20 cellular contexts compared by ENCODE assay signal in genomic region chr12:75578546-75578945, GRCh38.
"Had no signal": no experiment of that assay in that cellular context is flagged by ENCODE, and none has a peak within 500 bp of the region (broad histone marks: within the 10 kb centered on the region; RNA-seq: fewer than 3 reads in every experiment).

No MANE protein-coding gene starts in this region.

- H3K4me1 ChIP-seq: colonic mucosa, esophagus muscularis mucosa, parathyroid adenoma had no signal

- H3K9ac ChIP-seq: parathyroid adenoma had no signal

- H2AFZ ChIP-seq: parathyroid adenoma had no signal

- H3K27ac ChIP-seq: colonic mucosa, esophagus muscularis mucosa, neutrophil, parathyroid adenoma had no signal

- ATAC-seq: activated CD8-positive, alpha-beta T cell treated with anti-CD3 and anti-CD28 coated beads, Interleukin-2, amount 10 ng/mL, durations not matched to agents 7 days and 5 days; activated T-cell treated with anti-CD3 and anti-CD28 coated beads, Interleukin-2, amount 50 U/mL, for 72 hours; left ventricle myocardium superior; natural killer cell; stimulated activated memory B cell treated with anti-CD40 and anti-IgM and Interleukin-4, amounts not matched to agents 10 μg/mL and 1 μg/mL and 100 μg/mL, for 72 hours; WTC11 had no signal

- H3K27me3 Mint-ChIP-seq: stimulated activated memory B cell treated with anti-CD40 and anti-IgM and Interleukin-4, amounts not matched to agents 10 μg/mL and 1 μg/mL and 100 μg/mL, for 72 hours had no signal

- H3K36me3 Mint-ChIP-seq: activated naive CD8-positive, alpha-beta T cell treated with anti-CD3 and anti-CD28 coated beads for 36 hours; brain; natural killer cell; stimulated activated memory B cell treated with anti-CD40 and anti-IgM and Interleukin-4, amounts not matched to agents 10 μg/mL and 1 μg/mL and 100 μg/mL, for 72 hours; WTC11 had no signal

- H3K4me3 ChIP-seq: colonic mucosa, esophagus muscularis mucosa had no signal

- H3K4me1 Mint-ChIP-seq: activated CD4-positive, alpha-beta T cell treated with anti-CD3 and anti-CD28 coated beads, Interleukin-2, amount 10 ng/mL, durations not matched to agents 24 days and 14 days; natural killer cell; stimulated activated memory B cell treated with anti-CD40 and anti-IgM and Interleukin-4, amounts not matched to agents 10 μg/mL and 1 μg/mL and 100 μg/mL, for 72 hours; WTC11 had no signal

- H3K9me3 ChIP-seq: colonic mucosa, esophagus muscularis mucosa, neutrophil had no signal

- H3K36me3 ChIP-seq: colonic mucosa, esophagus muscularis mucosa, neutrophil had no signal

- H3K79me2 ChIP-seq: parathyroid adenoma had no signal

- DNase-seq: activated CD4-positive, alpha-beta T cell treated with anti-CD3 and anti-CD28 coated beads, Interleukin-2, amount 10 ng/mL, durations not matched to agents 24 days and 14 days; activated CD8-positive, alpha-beta memory T cell treated with anti-CD3 and anti-CD28 coated beads, Interleukin-2, amount 50 U/mL, for 4 hours; activated CD8-positive, alpha-beta T cell treated with anti-CD3 and anti-CD28 coated beads, Interleukin-2, amount 10 ng/mL, durations not matched to agents 7 days and 5 days; activated gamma-delta T cell; activated naive CD8-positive, alpha-beta T cell treated with anti-CD3 and anti-CD28 coated beads for 36 hours; activated T-cell treated with anti-CD3 and anti-CD28 coated beads, Interleukin-2, amount 50 U/mL, for 72 hours; central memory CD4-positive, alpha-beta T cell; colonic mucosa; hypothalamus; kidney; left ventricle myocardium superior; mesendoderm; natural killer cell; stimulated activated CD4-positive, alpha-beta T cell treated with anti-CD3 and anti-CD28 coated beads, Interleukin-2, amount 100 ng/mL, for 48 hours had no signal

- H3K27ac Mint-ChIP-seq: activated CD4-positive, alpha-beta T cell treated with anti-CD3 and anti-CD28 coated beads, Interleukin-2, amount 10 ng/mL, durations not matched to agents 24 days and 14 days; activated CD8-positive, alpha-beta T cell treated with anti-CD3 and anti-CD28 coated beads, Interleukin-2, amount 10 ng/mL, durations not matched to agents 7 days and 5 days; activated naive CD8-positive, alpha-beta T cell treated with anti-CD3 and anti-CD28 coated beads for 36 hours; activated T-cell treated with anti-CD3 and anti-CD28 coated beads, Interleukin-2, amount 50 U/mL, for 72 hours; natural killer cell; stimulated activated memory B cell treated with anti-CD40 and anti-IgM and Interleukin-4, amounts not matched to agents 10 μg/mL and 1 μg/mL and 100 μg/mL, for 72 hours; WTC11 had no signal

- H3K4me3 Mint-ChIP-seq: activated CD4-positive, alpha-beta T cell treated with anti-CD3 and anti-CD28 coated beads, Interleukin-2, amount 10 ng/mL, durations not matched to agents 24 days and 14 days; activated CD8-positive, alpha-beta T cell treated with anti-CD3 and anti-CD28 coated beads, Interleukin-2, amount 10 ng/mL, durations not matched to agents 7 days and 5 days; activated naive CD8-positive, alpha-beta T cell treated with anti-CD3 and anti-CD28 coated beads for 36 hours; activated T-cell treated with anti-CD3 and anti-CD28 coated beads, Interleukin-2, amount 50 U/mL, for 72 hours; brain; natural killer cell; stimulated activated memory B cell treated with anti-CD40 and anti-IgM and Interleukin-4, amounts not matched to agents 10 μg/mL and 1 μg/mL and 100 μg/mL, for 72 hours; WTC11 had no signal

- H3K27me3 ChIP-seq: colonic mucosa, esophagus muscularis mucosa, neutrophil had no signal

- H3K9me3 Mint-ChIP-seq: activated CD4-positive, alpha-beta T cell treated with anti-CD3 and anti-CD28 coated beads, Interleukin-2, amount 10 ng/mL, durations not matched to agents 24 days and 14 days; activated naive CD8-positive, alpha-beta T cell treated with anti-CD3 and anti-CD28 coated beads for 36 hours; natural killer cell; stimulated activated memory B cell treated with anti-CD40 and anti-IgM and Interleukin-4, amounts not matched to agents 10 μg/mL and 1 μg/mL and 100 μg/mL, for 72 hours; WTC11 had no signal
